8 cellular contexts compared by ENCODE assay signal in the genomic region with DNA sequence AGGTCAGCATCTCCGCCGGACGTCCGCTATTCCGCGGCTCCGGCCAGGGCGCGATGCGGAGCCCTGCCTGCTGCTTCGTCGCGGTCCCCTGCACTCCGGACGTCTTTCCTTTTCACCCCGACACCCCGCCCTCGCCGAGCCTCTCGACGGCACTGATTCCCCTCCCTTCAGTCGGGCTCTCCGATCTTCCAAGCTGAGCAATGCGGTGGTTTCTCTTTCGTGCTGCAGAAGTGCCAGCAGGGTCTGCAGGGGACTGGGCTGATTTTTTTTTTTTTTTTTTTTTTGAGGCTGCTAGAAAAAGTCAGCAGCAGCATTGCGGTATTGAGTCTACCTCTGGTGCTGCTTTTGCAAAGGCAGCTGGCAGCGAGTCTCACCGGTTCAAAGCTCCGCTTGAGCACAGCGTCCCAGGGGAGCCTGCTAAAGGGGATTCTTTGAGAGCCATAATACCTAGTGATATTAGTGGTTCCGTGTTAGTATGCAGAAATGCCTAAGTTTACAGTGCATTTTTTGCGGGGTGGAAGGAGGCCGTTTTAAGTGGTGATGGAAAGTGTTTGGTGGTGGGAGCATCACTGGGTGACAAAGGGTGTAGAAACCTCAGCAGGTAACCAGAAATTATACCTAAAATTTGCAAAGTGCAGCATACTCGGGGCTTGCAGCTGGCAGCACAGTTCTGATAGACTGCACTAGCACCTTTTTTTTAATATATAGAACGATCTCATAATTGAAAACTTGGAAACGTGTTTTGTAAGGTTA. TPM values are rescaled to one million over a fixed set of nuclear protein-coding genes. Genes with fewer than 3 reads are reported as not detected.
DNase-seq lines count a peak whose midpoint lies in the region; ATAC-seq, FAIRE-seq and TF ChIP-seq lines count a peak whose summit lies in the region.

No MANE protein-coding gene starts in this region.

- POLR2A ChIA-PET in A549 (lab: Yijun Ruan, JAX): interaction anchor here (0.7 kb wide), 1 partner anchor 92 kb away, joined by 4 read pairs; no protein-coding TSS in a partner anchor

- intact Hi-C loops in activated CD4-positive, alpha-beta T cell treated with anti-CD3 and anti-CD28 coated beads, Interleukin-2, amount 10 ng/mL, durations not matched to agents 24 days and 14 days (cut with micrococcal nuclease): loop anchor here (1.0 to 5.0 kb wide), 6 partner anchors 12 to 999 kb away; a partner anchor contains a TSS
- intact Hi-C loops in lower leg skin (cut with DNase I; ENCODE audit: low total_unique reads): no loop called here

- no peak; the same call in 1 of the 2 replicates for TF ChIP-seq POLR2A in A549 (IDR thresholded peaks at IDR 0.05; ENCODE audit: low read length)
- TF ChIP-seq POLR2A in lower leg skin (IDR thresholded peaks at IDR 0.05): no peak

- peak overlapping the region; percentile 85 to 99 for H3K27ac ChIP-seq in A549

- peaks cover 56% of the 10 kb centered on the region for H3K4me1 Mint-ChIP-seq in activated CD4-positive, alpha-beta T cell treated with anti-CD3 and anti-CD28 coated beads, Interleukin-2, amount 10 ng/mL, durations not matched to agents 24 days and 14 days

- no peaks in the 10 kb centered on the region for H3K27me3 Mint-ChIP-seq in activated CD4-positive, alpha-beta T cell treated with anti-CD3 and anti-CD28 coated beads, Interleukin-2, amount 10 ng/mL, durations not matched to agents 24 days and 14 days

- peaks cover 10% of the 10 kb centered on the region for H3K36me3 Mint-ChIP-seq in activated CD4-positive, alpha-beta T cell treated with anti-CD3 and anti-CD28 coated beads, Interleukin-2, amount 10 ng/mL, durations not matched to agents 24 days and 14 days (ENCODE audit: low read depth)

- no peaks in the 10 kb centered on the region for H3K9me3 ChIP-seq in A549

- H3K4me1 ChIP-seq in A549: peaks cover 23% of the 10 kb centered on the region

- H3K4me3 ChIP-seq in A549: peak overlapping the region; percentile 73
- H3K4me3 ChIP-seq in lower leg skin (ENCODE audit: low read depth, poor library complexity, severe bottlenecking): peak overlapping the region; percentile 90

- peak overlapping the region; percentile 98 for H3K27ac Mint-ChIP-seq in activated CD4-positive, alpha-beta T cell treated with anti-CD3 and anti-CD28 coated beads, Interleukin-2, amount 10 ng/mL, durations not matched to agents 24 days and 14 days

- no peak for TF ChIP-seq CTCF in A549 (IDR thresholded peaks at IDR 0.05)
- no peak for TF ChIP-seq CTCF in lower leg skin (IDR thresholded peaks at IDR 0.05)

- no peak for TF ChIP-seq EP300 in A549 (IDR thresholded peaks at IDR 0.05)

- WGBS in A549 (ENCODE audit: missing lambda C conversion rate): 2% methylated on average over 31 of the region's 36 CpGs
- WGBS in lower leg skin, 2 donors: 0 to 1% methylated on average over 29 to 36 of the region's 36 CpGs

- H3K4me2 ChIP-seq in A549: peak overlapping the region; percentile 95

- ATAC-seq in A549 (peak; percentile 42 to 54), GM18867 (IDR thresholded peaks at IDR 0.05; ENCODE audit: unreplicated experiment) (peak; percentile 44), HG03097 (IDR thresholded peaks at IDR 0.05; ENCODE audit: low FRiP score, unreplicated experiment) (peak; percentile 34)

- no peak for FAIRE-seq in A549 (lab: Jason Lieb, UNC)

- no peak for TF ChIP-seq RAD21 in A549 (conservative IDR thresholded peaks at IDR 0.05 in 1 of 2, IDR thresholded peaks at IDR 0.05 in 1 of 2)

- H3K9me3 Mint-ChIP-seq in activated CD4-positive, alpha-beta T cell treated with anti-CD3 and anti-CD28 coated beads, Interleukin-2, amount 10 ng/mL, durations not matched to agents 24 days and 14 days: no peaks in the 10 kb centered on the region

- H3K4me3 Mint-ChIP-seq in activated CD4-positive, alpha-beta T cell treated with anti-CD3 and anti-CD28 coated beads, Interleukin-2, amount 10 ng/mL, durations not matched to agents 24 days and 14 days: peak overlapping the region; percentile 89

- DNase-seq in A549 (ENCODE audit: low read depth in 1 of 2, low spot score in 1 of 2) (peak; percentile 11 to 41), NCI-H446 (lab: John Stamatoyannopoulos, UW) (peak; percentile 33 to 59), dedifferentiated amniotic fluid mesenchymal stem cell (ENCODE audit: extremely low spot score) (peak; percentile 55), lower leg skin (ENCODE audit: low spot score in 2 of 2) (peak; percentile 55 to 94)
- peak; percentile 94 for DNase-seq in activated CD4-positive, alpha-beta T cell treated with anti-CD3 and anti-CD28 coated beads, Interleukin-2, amount 10 ng/mL, durations not matched to agents 24 days and 14 days
- DNase-seq in stimulated activated CD4-positive, alpha-beta T cell treated with anti-CD3 and anti-CD28 coated beads, TNF-alpha, amount 100 ng/mL, for 4 hours (ENCODE audit: low read depth in 3 of 3): peak; percentile 59 to 63 (median 60)

- CTCF ChIA-PET in A549 (lab: Yijun Ruan, JAX): interaction anchor here (1.0 to 1.1 kb wide), 2 partner anchors 12 to 143 kb away, joined by 3 read pairs; no protein-coding TSS in a partner anchor

TF ChIP-seq in A549, 52 proteins besides CTCF, POLR2A, EP300 and RAD21:
- TF ChIP-seq, protein P1, sequence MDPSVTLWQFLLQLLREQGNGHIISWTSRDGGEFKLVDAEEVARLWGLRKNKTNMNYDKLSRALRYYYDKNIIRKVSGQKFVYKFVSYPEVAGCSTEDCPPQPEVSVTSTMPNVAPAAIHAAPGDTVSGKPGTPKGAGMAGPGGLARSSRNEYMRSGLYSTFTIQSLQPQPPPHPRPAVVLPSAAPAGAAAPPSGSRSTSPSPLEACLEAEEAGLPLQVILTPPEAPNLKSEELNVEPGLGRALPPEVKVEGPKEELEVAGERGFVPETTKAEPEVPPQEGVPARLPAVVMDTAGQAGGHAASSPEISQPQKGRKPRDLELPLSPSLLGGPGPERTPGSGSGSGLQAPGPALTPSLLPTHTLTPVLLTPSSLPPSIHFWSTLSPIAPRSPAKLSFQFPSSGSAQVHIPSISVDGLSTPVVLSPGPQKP (IDR thresholded peaks at IDR 0.05; ENCODE audit: low read depth, low read length): no peak
- TF ChIP-seq TFCP2L1 (CRISPR knock-in tag; IDR thresholded peaks at IDR 0.05): no peak
- TF ChIP-seq, protein P2, sequence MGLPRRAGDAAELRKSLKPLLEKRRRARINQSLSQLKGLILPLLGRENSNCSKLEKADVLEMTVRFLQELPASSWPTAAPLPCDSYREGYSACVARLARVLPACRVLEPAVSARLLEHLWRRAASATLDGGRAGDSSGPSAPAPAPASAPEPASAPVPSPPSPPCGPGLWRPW (IDR thresholded peaks at IDR 0.05): no peak
- no peak for TF ChIP-seq MAFK (IDR thresholded peaks at IDR 0.05; ENCODE audit: partially characterized antibody)
- TF ChIP-seq CHD4 (IDR thresholded peaks at IDR 0.05; ENCODE audit: borderline replicate concordance): no peak
- TF ChIP-seq, protein P3, sequence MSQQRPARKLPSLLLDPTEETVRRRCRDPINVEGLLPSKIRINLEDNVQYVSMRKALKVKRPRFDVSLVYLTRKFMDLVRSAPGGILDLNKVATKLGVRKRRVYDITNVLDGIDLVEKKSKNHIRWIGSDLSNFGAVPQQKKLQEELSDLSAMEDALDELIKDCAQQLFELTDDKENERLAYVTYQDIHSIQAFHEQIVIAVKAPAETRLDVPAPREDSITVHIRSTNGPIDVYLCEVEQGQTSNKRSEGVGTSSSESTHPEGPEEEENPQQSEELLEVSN (IDR thresholded peaks at IDR 0.05; ENCODE audit: borderline replicate concordance, low read depth): no peak
- TF ChIP-seq HEYL (CRISPR knock-in tag; IDR thresholded peaks at IDR 0.05): no peak
- TF ChIP-seq RFX5 (IDR thresholded peaks at IDR 0.05): no peak
- no peak for TF ChIP-seq FOSL2 (IDR thresholded peaks at IDR 0.05)
- TF ChIP-seq FOSL2 (CRISPR knock-in tag; IDR thresholded peaks at IDR 0.05): no peak
- TF ChIP-seq HDAC2 (IDR thresholded peaks at IDR 0.05): no peak
- TF ChIP-seq, protein P4, sequence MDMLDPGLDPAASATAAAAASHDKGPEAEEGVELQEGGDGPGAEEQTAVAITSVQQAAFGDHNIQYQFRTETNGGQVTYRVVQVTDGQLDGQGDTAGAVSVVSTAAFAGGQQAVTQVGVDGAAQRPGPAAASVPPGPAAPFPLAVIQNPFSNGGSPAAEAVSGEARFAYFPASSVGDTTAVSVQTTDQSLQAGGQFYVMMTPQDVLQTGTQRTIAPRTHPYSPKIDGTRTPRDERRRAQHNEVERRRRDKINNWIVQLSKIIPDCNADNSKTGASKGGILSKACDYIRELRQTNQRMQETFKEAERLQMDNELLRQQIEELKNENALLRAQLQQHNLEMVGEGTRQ (IDR thresholded peaks at IDR 0.05): no peak
- no peak for TF ChIP-seq SMC3 (IDR thresholded peaks at IDR 0.05)
- no peak for TF ChIP-seq KDM1A (IDR thresholded peaks at IDR 0.05; ENCODE audit: low read depth)
- TF ChIP-seq CBX8 (IDR thresholded peaks at IDR 0.05): no peak

RNA-seq across cellular contexts. Expression of a gene that starts 1.0 kb away (rescaled TPM):
- polyA plus RNA-seq in A549 (2011; rRNA removed) (17.9 and 20.6 TPM in 2 replicates), A549 (2017; fragmentation: RNase III; extraction: RNeasy Plus Mini Kit Qiagen cat#74134 plus additional on column Dnase treatment) (13.6 to 15.2 TPM (median 14.1 TPM) in 3 replicates)
- 11.6 and 12.2 TPM in 2 replicates for polyA plus RNA-seq in A549 (2012; cell fraction: cytosol; rRNA removed)
- 19.3 and 21.1 TPM in 2 replicates for polyA plus RNA-seq in A549 (2012; cell fraction: nucleus; rRNA removed)
- polyA minus RNA-seq in A549 (2011; rRNA and poly(A)+ RNA removed): 12.7 and 16.3 TPM in 2 replicates
- 43.2 and 46.0 TPM in 2 replicates for total RNA-seq in activated CD4-positive, alpha-beta T cell treated with anti-CD3 and anti-CD28 coated beads, Interleukin-2, amount 10 ng/mL, durations not matched to agents 24 days and 14 days
- total RNA-seq in lower leg skin: 10 to 100 TPM; 15.9 to 25.5 (median 23.6) TPM

Comparison
In these comparisons a context has a peak if more than half of its experiments do, and no peak if none do; other contexts are left out.
1. Peak in every context shown above with its lines: DNase-seq, ATAC-seq, H3K4me3 ChIP-seq and H3K27ac ChIP-seq.
2. DNase-seq: peak in every context shown above with its lines; median percentile 94 in activated CD4-positive, alpha-beta T cell treated with anti-CD3 and anti-CD28 coated beads, Interleukin-2, amount 10 ng/mL, durations not matched to agents 24 days and 14 days; 74 in lower leg skin; 60 in stimulated activated CD4-positive, alpha-beta T cell treated with anti-CD3 and anti-CD28 coated beads, TNF-alpha, amount 100 ng/mL, for 4 hours; 55 in dedifferentiated amniotic fluid mesenchymal stem cell; 46 in NCI-H446; 26 in A549.